9 cellular contexts compared by ENCODE assay signal in the genomic region with DNA sequence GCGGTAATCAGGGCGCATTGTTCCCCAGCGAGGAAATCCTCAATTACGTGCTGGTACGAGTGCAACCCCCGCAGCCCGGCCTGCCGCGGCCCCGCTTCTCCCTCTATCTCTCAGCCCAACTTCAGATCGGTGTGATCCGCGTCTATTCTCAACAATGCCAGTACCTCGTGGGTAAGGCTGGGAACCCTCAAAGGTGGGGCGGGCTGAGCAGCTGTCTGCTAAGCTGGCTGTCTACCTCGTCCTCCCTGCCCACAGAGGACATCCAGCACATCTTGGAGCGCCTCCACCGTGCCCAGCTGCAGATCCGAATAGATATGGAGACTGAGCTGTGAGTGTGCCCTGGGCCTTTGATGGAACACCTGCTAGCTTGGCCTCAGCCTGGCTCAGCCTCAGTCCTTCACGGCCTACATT. TPM values are rescaled to one million over a fixed set of nuclear protein-coding genes. Genes with fewer than 3 reads are reported as not detected.
DNase-seq lines count a peak whose midpoint lies in the region; ATAC-seq and TF ChIP-seq lines count a peak whose summit lies in the region.
"Had no signal": no experiment of that assay in that cellular context is flagged by ENCODE, and none has a peak within 500 bp of the region (broad histone marks: within the 10 kb centered on the region; RNA-seq: fewer than 3 reads in every experiment).

No MANE protein-coding gene starts in this region.

- H3K9me3 ChIP-seq in H9 (ENCODE audit: control insufficient read depth, low read depth, low read length) = no peaks in the 10 kb centered on the region
- no peaks in the 10 kb centered on the region for H3K9me3 ChIP-seq in neural progenitor cell (ENCODE audit: low read depth)

- H3K36me3 ChIP-seq in neural progenitor cell = no peaks in the 10 kb centered on the region

- no peak overlapping the region for H2BK5ac ChIP-seq in H9 (ENCODE audit: insufficient read length, low read length)

- H3K4me3 Mint-ChIP-seq in Calu3 (ENCODE audit: low read depth, unreplicated experiment) = no peak overlapping the region
- H3K4me3 Mint-ChIP-seq in H9 = peak overlapping the region; percentile 69 to 75; a peak in 4 of 5 replicates
- H3K4me3 Mint-ChIP-seq in neural progenitor cell = peak overlapping the region; percentile 74

- H3K9ac ChIP-seq in H9 (ENCODE audit: extremely low read depth, insufficient read length, low read length) (no peak overlapping the region), neural progenitor cell (no peak overlapping the region)
- H3K9ac ChIP-seq: KMS-11 had no signal

- H3K9me3 Mint-ChIP-seq in Calu3 (ENCODE audit: low read depth, unreplicated experiment) = no peaks in the 10 kb centered on the region
- H3K9me3 Mint-ChIP-seq in H9 = no peaks in the 10 kb centered on the region; a peak in 1 of 5 replicates
- H3K9me3 Mint-ChIP-seq in neural progenitor cell = peaks cover 3% of the 10 kb centered on the region

- H3K4me1 ChIP-seq in H9 (ENCODE audit: insufficient read depth, low read length) (no peaks in the 10 kb centered on the region), neural progenitor cell (peaks cover 5% of the 10 kb centered on the region)

- BruUV-seq in Calu3 (replicated peaks; lab: Mats Ljungman, UMichigan) = no TSS peak

- H4K5ac ChIP-seq in H9 (ENCODE audit: insufficient read length, low read depth, low read length) = no peak overlapping the region

- peaks cover 40% of the 10 kb centered on the region for H3K36me3 Mint-ChIP-seq in Calu3 (ENCODE audit: insufficient read depth, unreplicated experiment)
- H3K36me3 Mint-ChIP-seq in H9 (ENCODE audit: insufficient read depth in 1 of 3, low read depth in 3 of 3) = peaks cover 7 to 25% (median 23%) of the 10 kb centered on the region in 3 experiments; a peak in 6 of 7 replicates
- peaks cover 2% of the 10 kb centered on the region for H3K36me3 Mint-ChIP-seq in neural progenitor cell

- H3K27ac Mint-ChIP-seq in Calu3 (ENCODE audit: unreplicated experiment) (peak overlapping the region; percentile 24), H9 (no peak overlapping the region), neural progenitor cell (peak overlapping the region; percentile 50)

- H4K8ac ChIP-seq in H9 (replicated peaks; ENCODE audit: insufficient read length, low read depth, low read length) = no peak overlapping the region

- WGBS in H9 (ENCODE audit: extremely low coverage, insufficient read length, low lambda C conversion rate) = no CpG with 5 or more reads among the region's 20 CpGs

- ATAC-seq in HG02610 (IDR thresholded peaks at IDR 0.05; ENCODE audit: unreplicated experiment) (no peak), HG03196 (IDR thresholded peaks at IDR 0.05; ENCODE audit: unreplicated experiment) (no peak), HG03280 (IDR thresholded peaks at IDR 0.05; ENCODE audit: unreplicated experiment) (no peak)
- ATAC-seq: left colon had no signal

- intact Hi-C loops in Calu3 (cut with micrococcal nuclease; ENCODE audit: unreplicated experiment) (no loop called here), dorsolateral prefrontal cortex (cut with DNase I) (no loop called here)

- H3K18ac ChIP-seq in H9 (ENCODE audit: insufficient read length, low read depth, low read length) = no peak overlapping the region

- no peak for DNase-seq in Calu3
- no peak for DNase-seq in H9
- DNase-seq in dorsolateral prefrontal cortex = peak in 5 of 10 donors; percentile 19 to 59 (median 32)
- DNase-seq in neural progenitor cell (ENCODE audit: low spot score) = peak; percentile 9
- DNase-seq: left colon had no signal

- no peak overlapping the region for H3K27ac ChIP-seq in H9 (ENCODE audit: insufficient read length, low read depth, low read length)
- H3K27ac ChIP-seq in dorsolateral prefrontal cortex = peak overlapping the region in 49 of 59 donors; percentile 0 to 86 (median 67)
- no peak overlapping the region for H3K27ac ChIP-seq in neural progenitor cell
- H3K27ac ChIP-seq: KMS-11 had no signal

- no peak overlapping the region for H2BK120ac ChIP-seq in H9 (ENCODE audit: low read depth, low read length, poor library complexity, severe bottlenecking)

- no peak overlapping the region for H3K23ac ChIP-seq in H9 (ENCODE audit: insufficient read length, low read depth, low read length)

- H3K4me2 ChIP-seq in H9 (ENCODE audit: insufficient read depth, insufficient read length, low read length) (no peak overlapping the region), neural progenitor cell (peak overlapping the region; percentile 90)
- H3K4me2 ChIP-seq: KMS-11 had no signal

- H2AK5ac ChIP-seq in H9 (ENCODE audit: insufficient read length, low read length) = no peak overlapping the region

- H3K4me1 Mint-ChIP-seq in Calu3 (ENCODE audit: low read depth, unreplicated experiment) (no peaks in the 10 kb centered on the region), H9 (peaks cover 5 to 13% of the 10 kb centered on the region in 2 experiments; a peak in 3 of 4 replicates), neural progenitor cell (peaks cover 7% of the 10 kb centered on the region)

- no peaks in the 10 kb centered on the region for H3K27me3 ChIP-seq in H9 (ENCODE audit: insufficient read depth, low read length)
- H3K27me3 ChIP-seq in dorsolateral prefrontal cortex = no peaks in the 10 kb centered on the region
- no peaks in the 10 kb centered on the region for H3K27me3 ChIP-seq in neural progenitor cell

- no peaks in the 10 kb centered on the region for H3K79me1 ChIP-seq in H9 (ENCODE audit: insufficient read depth, low read depth, low read length, poor library complexity, severe bottlenecking)

- H2BK15ac ChIP-seq in H9 (ENCODE audit: low read depth, low read length) = no peak overlapping the region

- H3K4me3 ChIP-seq in dorsolateral prefrontal cortex = peak overlapping the region in 58 of 59 donors; percentile 24 to 77 (median 66)
- peak overlapping the region; percentile 60 for H3K4me3 ChIP-seq in neural progenitor cell

- H4K20me1 ChIP-seq in H9 (ENCODE audit: control insufficient read depth, insufficient read depth, insufficient read length) (no peaks in the 10 kb centered on the region), neural progenitor cell (ENCODE audit: low read depth) (peaks cover 14% of the 10 kb centered on the region)

- H3F3A ChIP-seq in neural progenitor cell (ENCODE audit: low read depth) = peaks cover 23% of the 10 kb centered on the region

- no peak overlapping the region for H3K14ac ChIP-seq in H9 (ENCODE audit: insufficient read depth, low read length)

- H3K4ac ChIP-seq in H9 (ENCODE audit: low read depth, low read length) = no peak overlapping the region

- no peak overlapping the region for H2AFZ ChIP-seq in H9 (ENCODE audit: low read length)
- H2AFZ ChIP-seq in neural progenitor cell (replicated peaks) = no peak overlapping the region

- H4K91ac ChIP-seq in H9 (ENCODE audit: insufficient read length, low read depth, low read length) = no peak overlapping the region

- CTCF ChIA-PET in Calu3 (lab: Charles Lee) = no interaction called here

- TF ChIP-seq CTCF in Calu3 (IDR thresholded peaks at IDR 0.05; ENCODE audit: unreplicated experiment) (no peak), H9 (conservative IDR thresholded peaks at IDR 0.05) (no peak), dorsolateral prefrontal cortex (IDR thresholded peaks at IDR 0.05 in 54 of 56, conservative IDR thresholded peaks at IDR 0.05 in 2 of 56; ENCODE audit: low read depth in 1 of 56, partially characterized antibody in 56 of 56) (no peak), neural progenitor cell (IDR thresholded peaks at IDR 0.05) (no peak)

- no peaks in the 10 kb centered on the region for H3K79me2 ChIP-seq in H9 (ENCODE audit: insufficient read depth, low read length)
- peaks cover 16% of the 10 kb centered on the region for H3K79me2 ChIP-seq in neural progenitor cell (ENCODE audit: low read depth)

- H3T11ph ChIP-seq in H9 (ENCODE audit: low read length) = no peak overlapping the region

- H3K56ac ChIP-seq in H9 (ENCODE audit: insufficient read length, low read depth, low read length) = no peak overlapping the region

- H2BK12ac ChIP-seq in H9 (ENCODE audit: insufficient read length, low read depth, low read length) = no peak overlapping the region

- peaks cover 10% of the 10 kb centered on the region for H3K23me2 ChIP-seq in H9 (ENCODE audit: insufficient read length, low read depth, low read length, poor library complexity, severe bottlenecking)

- no peak overlapping the region for H2BK20ac ChIP-seq in H9 (ENCODE audit: low read depth, low read length, poor library complexity, severe bottlenecking)

- no peaks in the 10 kb centered on the region for H3K27me3 Mint-ChIP-seq in Calu3 (ENCODE audit: unreplicated experiment)
- no peaks in the 10 kb centered on the region; the same call in 1 of the 2 replicates for H3K27me3 Mint-ChIP-seq in H9 (ENCODE audit: low read depth)
- peaks cover 6% of the 10 kb centered on the region for H3K27me3 Mint-ChIP-seq in neural progenitor cell (ENCODE audit: insufficient read depth, low read depth)

RNA-seq across cellular contexts. Expression of gene REC8, which starts 1.0 kb away (rescaled TPM):
- total RNA-seq in Calu3 (2022) (37.5 and 42.7 TPM in 2 replicates), H9 (2021) (58.0 and 58.5 TPM in 2 replicates), dorsolateral prefrontal cortex (10 to 100 TPM; 15.6 to 54.3 (median 25.4) TPM), neural progenitor cell (ENCODE audit: low replicate concordance) (34.6 and 59.8 TPM in 2 replicates)

RNA-seq across cellular contexts. Expression of gene IRF9, which starts 11.8 kb away (rescaled TPM):
- total RNA-seq in Calu3 (2022) = 124 and 184 TPM in 2 replicates
- 20.9 and 27.6 TPM in 2 replicates for total RNA-seq in H9 (2021)
- 100 to 1,000 TPM in 27 of 120 experiments, 10 to 100 TPM in 93; 38.3 to 321 (median 79.1) TPM for total RNA-seq in dorsolateral prefrontal cortex
- total RNA-seq in neural progenitor cell (ENCODE audit: low replicate concordance) = 6.9 and 9.7 TPM in 2 replicates

RNA-seq across cellular contexts. Expression of gene IPO4, which starts 15.7 kb away (rescaled TPM):
- total RNA-seq in Calu3 (2022) = 82.6 and 86.4 TPM in 2 replicates
- total RNA-seq in H9 (2021) = 114 and 116 TPM in 2 replicates
- 10 to 100 TPM in 101 of 120 experiments, 1 to 10 TPM in 19; 6.1 to 23.8 (median 12.8) TPM for total RNA-seq in dorsolateral prefrontal cortex
- 15.9 and 35.5 TPM in 2 replicates for total RNA-seq in neural progenitor cell (ENCODE audit: low replicate concordance)

RNA-seq across cellular contexts. Expression of gene TM9SF1, which starts 22.4 kb away (rescaled TPM):
- 68.0 and 70.9 TPM in 2 replicates for total RNA-seq in Calu3 (2022)
- total RNA-seq in H9 (2021) = 31.6 and 31.8 TPM in 2 replicates
- total RNA-seq in dorsolateral prefrontal cortex = 10 to 100 TPM; 10.5 to 30.9 (median 22.4) TPM
- total RNA-seq in neural progenitor cell (ENCODE audit: low replicate concordance) = 30.5 and 37.6 TPM in 2 replicates

RNA-seq across cellular contexts. Expression of gene RNF31, which starts 25.6 kb away (rescaled TPM):
- 95.9 and 103 TPM in 2 replicates for total RNA-seq in Calu3 (2022)
- total RNA-seq in H9 (2021) = 67.8 and 87.3 TPM in 2 replicates
- 10 to 100 TPM; 30.4 to 89.6 (median 50.6) TPM for total RNA-seq in dorsolateral prefrontal cortex
- total RNA-seq in neural progenitor cell (ENCODE audit: low replicate concordance) = 28.8 and 38.3 TPM in 2 replicates

Comparison
In these comparisons a context has a peak if more than half of its experiments do, and no peak if none do; other contexts are left out.
1. H3K27ac Mint-ChIP-seq: peak in Calu3 (single experiment) and neural progenitor cell (single experiment); none in H9 (0 of 3).
2. H3K27ac ChIP-seq: peak in dorsolateral prefrontal cortex (49 of 59); none in H9 (single experiment) and neural progenitor cell (single experiment).